22 cellular contexts compared by ENCODE assay signal in the genomic region with DNA sequence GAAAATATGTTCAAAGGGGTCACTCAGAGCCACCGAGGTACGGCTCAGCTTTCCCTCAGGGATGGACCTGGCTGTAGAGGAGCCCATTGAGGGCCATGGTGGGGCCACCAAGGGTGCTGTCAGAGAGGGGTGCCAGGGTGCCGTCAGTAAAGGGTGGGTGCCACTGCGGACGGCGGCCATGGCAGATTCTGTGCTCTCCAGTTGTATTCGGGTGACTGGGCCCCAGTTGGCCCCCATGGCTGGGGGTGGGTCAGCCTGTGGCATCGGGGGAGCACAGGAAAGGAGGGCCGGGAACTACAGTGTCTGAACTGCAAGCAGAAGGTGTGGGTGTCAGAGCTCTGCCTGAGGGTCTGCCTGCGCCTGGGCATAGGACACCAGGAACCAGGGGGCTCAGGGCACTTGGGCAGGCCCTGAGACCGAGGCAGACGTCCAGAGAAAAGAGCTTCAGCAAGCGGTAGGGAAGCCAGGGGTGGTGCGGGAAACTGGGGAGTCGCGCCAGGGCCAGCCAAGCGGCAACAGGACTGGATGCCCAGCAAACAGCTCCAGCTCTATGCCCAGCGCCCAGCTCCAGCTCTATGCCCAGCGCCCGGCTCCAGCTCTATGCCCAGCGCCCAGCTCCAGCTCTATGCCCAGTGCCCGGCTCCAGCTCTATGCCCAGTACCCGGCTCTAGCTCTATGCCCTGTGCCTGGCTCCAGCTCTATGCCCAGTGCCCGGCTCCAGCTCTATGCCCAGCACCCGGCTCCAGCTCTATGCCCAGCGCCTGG.
"Had no signal": no experiment of that assay in that cellular context is flagged by ENCODE, and none has a peak within 500 bp of the region (broad histone marks: within the 10 kb centered on the region; RNA-seq: fewer than 3 reads in every experiment).

No MANE protein-coding gene starts in this region.

- H3K4me3 Mint-ChIP-seq: naive thymus-derived CD4-positive, alpha-beta T cell; natural killer cell; nephron; stimulated activated effector memory CD8-positive, alpha-beta T cell treated with anti-CD3 and anti-CD28 coated beads, Interleukin-12 subunit alpha, Interleukin-12 subunit beta, amount 100 ng/mL, for 72 hours; stimulated activated naive B cell treated with anti-CD40 and anti-IgM and Interleukin-4, amounts not matched to agents 10 μg/mL and 1 μg/mL and 100 μg/mL, for 72 hours; stimulated activated naive CD8-positive, alpha-beta T cell treated with anti-CD3 and anti-CD28 coated beads, Interleukin-15, Interleukin-2, amounts not matched to agents 100 ng/mL and 50 ng/mL, for 24 hours had no signal

- H3K4me1 Mint-ChIP-seq: naive thymus-derived CD4-positive, alpha-beta T cell; natural killer cell; nephron; stimulated activated effector memory CD8-positive, alpha-beta T cell treated with anti-CD3 and anti-CD28 coated beads, Interleukin-12 subunit alpha, Interleukin-12 subunit beta, amount 100 ng/mL, for 72 hours; stimulated activated naive B cell treated with anti-CD40 and anti-IgM and Interleukin-4, amounts not matched to agents 10 μg/mL and 1 μg/mL and 100 μg/mL, for 72 hours had no signal

- H3K9me3 Mint-ChIP-seq: natural killer cell; nephron; stimulated activated effector memory CD8-positive, alpha-beta T cell treated with anti-CD3 and anti-CD28 coated beads, Interleukin-12 subunit alpha, Interleukin-12 subunit beta, amount 100 ng/mL, for 72 hours; stimulated activated naive CD8-positive, alpha-beta T cell treated with anti-CD3 and anti-CD28 coated beads, Interleukin-15, Interleukin-2, amounts not matched to agents 100 ng/mL and 50 ng/mL, for 24 hours had no signal

- H3K27ac Mint-ChIP-seq: naive thymus-derived CD4-positive, alpha-beta T cell; natural killer cell; nephron; progenitor cell of endocrine pancreas; stimulated activated effector memory CD8-positive, alpha-beta T cell treated with anti-CD3 and anti-CD28 coated beads, Interleukin-12 subunit alpha, Interleukin-12 subunit beta, amount 100 ng/mL, for 72 hours; stimulated activated naive B cell treated with anti-CD40 and anti-IgM and Interleukin-4, amounts not matched to agents 10 μg/mL and 1 μg/mL and 100 μg/mL, for 72 hours; stimulated activated naive CD8-positive, alpha-beta T cell treated with anti-CD3 and anti-CD28 coated beads, Interleukin-15, Interleukin-2, amounts not matched to agents 100 ng/mL and 50 ng/mL, for 24 hours had no signal

- H3K27me3 Mint-ChIP-seq: progenitor cell of endocrine pancreas; stimulated activated naive B cell treated with anti-CD40 and anti-IgM and Interleukin-4, amounts not matched to agents 10 μg/mL and 1 μg/mL and 100 μg/mL, for 72 hours; stimulated activated naive CD8-positive, alpha-beta T cell treated with anti-CD3 and anti-CD28 coated beads, Interleukin-15, Interleukin-2, amounts not matched to agents 100 ng/mL and 50 ng/mL, for 24 hours had no signal

- H3K36me3 Mint-ChIP-seq: naive thymus-derived CD4-positive, alpha-beta T cell; natural killer cell; stimulated activated effector memory CD8-positive, alpha-beta T cell treated with anti-CD3 and anti-CD28 coated beads, Interleukin-12 subunit alpha, Interleukin-12 subunit beta, amount 100 ng/mL, for 72 hours; stimulated activated naive B cell treated with anti-CD40 and anti-IgM and Interleukin-4, amounts not matched to agents 10 μg/mL and 1 μg/mL and 100 μg/mL, for 72 hours had no signal

- FAIRE-seq: small intestine had no signal

- DNase-seq: naive thymus-derived CD4-positive, alpha-beta T cell; natural killer cell; occipital lobe; ovary; right lobe of liver; sigmoid colon; small intestine; stimulated activated CD4-positive, alpha-beta T cell treated with anti-CD3 and anti-CD28 coated beads, Interleukin-15, amount 100 ng/mL, for 24 hours; stimulated activated CD4-positive, alpha-beta T cell treated with anti-CD3 and anti-CD28 coated beads, Interleukin-2, amount 100 ng/mL, for 24 hours; stimulated activated CD4-positive, alpha-beta T cell treated with anti-CD3 and anti-CD28 coated beads, Interleukin-2, amount 100 ng/mL, for 48 hours; stimulated activated CD4-positive, alpha-beta T cell treated with anti-CD3 and anti-CD28 coated beads, Interleukin-4, amount 100 ng/mL, for 24 hours; stimulated activated naive B cell treated with anti-CD40 and anti-IgM and Interleukin-4, amounts not matched to agents 10 μg/mL and 1 μg/mL and 100 μg/mL, for 72 hours; stimulated activated naive CD4-positive, alpha-beta T cell treated with Interleukin-2 at 50 U/mL for 16 hours; stomach; thyroid gland; trophoblast cell; upper lobe of left lung; uterus had no signal
